Comparison of ENCODE assay signal across 9 cellular contexts in the genomic region with DNA sequence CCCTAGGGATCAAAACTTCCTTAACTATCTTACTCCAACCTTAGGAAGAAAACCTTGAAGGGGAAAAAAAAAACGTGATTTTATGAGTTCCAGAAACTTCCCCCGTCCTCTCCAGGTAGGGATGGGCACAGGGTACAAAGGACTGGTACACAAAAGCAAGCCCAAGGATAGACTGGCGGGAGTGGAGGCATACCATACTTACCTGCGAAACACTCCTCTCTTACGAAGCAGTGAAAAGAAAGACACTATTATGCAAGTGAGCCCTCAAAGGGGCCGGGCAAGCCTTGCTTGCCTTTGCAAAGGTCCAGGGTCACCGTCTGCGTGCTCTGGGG. TPM values are rescaled to one million over a fixed set of nuclear protein-coding genes. Genes with fewer than 3 reads are reported as not detected.
DNase-seq lines count a peak whose midpoint lies in the region; ATAC-seq and TF ChIP-seq lines count a peak whose summit lies in the region.
"Had no signal": no experiment of that assay in that cellular context is flagged by ENCODE, and none has a peak within 500 bp of the region (broad histone marks: within the 10 kb centered on the region; RNA-seq: fewer than 3 reads in every experiment).

No MANE protein-coding gene starts in this region.

- peak overlapping the region; percentile 56 for H3K4me2 ChIP-seq in parathyroid adenoma (ENCODE audit: low read length)

- H3K36me3 ChIP-seq in parathyroid adenoma (ENCODE audit: control insufficient read depth, insufficient read depth, low read length): no peaks in the 10 kb centered on the region

- no peaks in the 10 kb centered on the region for H3K4me1 ChIP-seq in foreskin keratinocyte
- peaks cover 2% of the 10 kb centered on the region for H3K4me1 ChIP-seq in parathyroid adenoma

- ATAC-seq in SK-N-SH treated with all-trans-retinoic acid at 6 μM for 48 hours (peak; percentile 48), foreskin keratinocyte (peak; percentile 44)

- no peak overlapping the region for H3K9ac ChIP-seq in parathyroid adenoma

- H3K4me3 ChIP-seq in parathyroid adenoma (ENCODE audit: low read depth, low read length): peak overlapping the region; percentile 80

- DNase-seq in Caki2 (ENCODE audit: low read depth): peak; percentile 11
- no peak for DNase-seq in foreskin keratinocyte
- DNase-seq in SIG-M5 treated with dmso at 0.1 percent for 504 hours (lab: John Stamatoyannopoulos, UW; ENCODE audit: unreplicated experiment): no peak
- no peak for DNase-seq in stimulated activated CD4-positive, alpha-beta T cell treated with anti-CD3 and anti-CD28 coated beads, Interleukin-2, amount 100 ng/mL, for 48 hours
- no peak for DNase-seq in G401 (ENCODE audit: low spot score)
- DNase-seq in cerebellum (ENCODE audit: low spot score): no peak

- H3K79me2 ChIP-seq in parathyroid adenoma: no peaks in the 10 kb centered on the region

- peak overlapping the region; percentile 89 for H2AFZ ChIP-seq in parathyroid adenoma

- in situ Hi-C loops in Caki2 (cut with HindIII; ENCODE audit: low pct_unique_long_range_greater_than_20kb, low sequenced_read_pairs): no loop called here
- in situ Hi-C loops in G401 (cut with HindIII; ENCODE audit: low sequenced_read_pairs): no loop called here

- TF ChIP-seq CTCF in foreskin keratinocyte (conservative IDR thresholded peaks at IDR 0.05): no peak
- no peak for TF ChIP-seq CTCF in parathyroid adenoma (IDR thresholded peaks at IDR 0.05)

- H3K9me3 ChIP-seq in parathyroid adenoma (ENCODE audit: control insufficient read depth, low read length): no peaks in the 10 kb centered on the region

- H3K27me3 ChIP-seq in foreskin keratinocyte (no peaks in the 10 kb centered on the region), parathyroid adenoma (ENCODE audit: control insufficient read depth, insufficient read depth, low read length) (no peaks in the 10 kb centered on the region)

- peak overlapping the region; percentile 70 for H3K27ac ChIP-seq in foreskin keratinocyte
- peak overlapping the region; percentile 72 for H3K27ac ChIP-seq in parathyroid adenoma

TF ChIP-seq in SK-N-SH treated with all-trans-retinoic acid at 6 μM for 48 hours, 23 proteins besides CTCF, POLR2A, EP300 and RAD21:
- TF ChIP-seq ZNF565 (CRISPR knock-in tag; conservative IDR thresholded peaks at IDR 0.05; ENCODE audit: low read depth) (no peak), ZFP3 (CRISPR knock-in tag; IDR thresholded peaks at IDR 0.05) (no peak)

RNA-seq across cellular contexts. Expression of a gene that starts 0.7 kb away (rescaled TPM):
- total RNA-seq in Caki2 (2014; rRNA removed; shearing (Covaris generic); ENCODE audit: low replicate concordance): 16.9 and 39.9 TPM in 2 replicates
- total RNA-seq in foreskin keratinocyte: 18.3 and 18.4 TPM in 2 replicates
- polyA plus RNA-seq in foreskin keratinocyte: 14.5 and 16.2 TPM in 2 replicates
- total RNA-seq in G401 (2014; rRNA removed; shearing (Covaris generic)): 110 and 111 TPM in 2 replicates
- total RNA-seq in cerebellum: 34.5 TPM

RNA-seq across cellular contexts. Expression of a gene that starts 8.0 kb away (rescaled TPM):
- 5.8 and 11.2 TPM in 2 replicates for total RNA-seq in Caki2 (2014; rRNA removed; shearing (Covaris generic); ENCODE audit: low replicate concordance)
- total RNA-seq in foreskin keratinocyte (0.31 and 0.49 TPM in 2 replicates), cerebellum (1.4 TPM)
- polyA plus RNA-seq in foreskin keratinocyte: 0.36 and 0.76 TPM in 2 replicates
- total RNA-seq in G401 (2014; rRNA removed; shearing (Covaris generic)): 11.3 and 13.4 TPM in 2 replicates

RNA-seq across cellular contexts. Expression of a gene that starts 51.2 kb away (rescaled TPM):
- not detected in 2 replicates for total RNA-seq in Caki2 (2014; rRNA removed; shearing (Covaris generic); ENCODE audit: low replicate concordance)
- total RNA-seq in foreskin keratinocyte (not detected in 2 replicates), cerebellum (not detected)
- polyA plus RNA-seq in foreskin keratinocyte: not detected in 2 replicates
- total RNA-seq in G401 (2014; rRNA removed; shearing (Covaris generic)): 3.6 TPM in 1 of 2 replicates, not detected in the other
- total RNA-seq: myocyte had no signal
